In genomic region chr1:9235123-9235513, GRCh38 we compare ENCODE assay signal across 8 cellular contexts. TPM values are rescaled to one million over a fixed set of nuclear protein-coding genes. Genes with fewer than 3 reads are reported as not detected.
DNase-seq lines count a peak whose midpoint lies in the region; ATAC-seq lines count a peak whose summit lies in the region.

No MANE protein-coding gene starts in this region.

- no peak for ATAC-seq in activated naive CD8-positive, alpha-beta T cell treated with anti-CD3 and anti-CD28 coated beads, Interleukin-2, amount 10 ng/mL, durations not matched to agents 7 days and 5 days (ENCODE audit: low read depth)
- no peak for ATAC-seq in left lobe of liver

- H3K27ac ChIP-seq in stomach smooth muscle (ENCODE audit: low read length): peak overlapping the region; percentile 75

- H3K4me3 Mint-ChIP-seq in activated naive CD8-positive, alpha-beta T cell treated with anti-CD3 and anti-CD28 coated beads, Interleukin-2, amount 10 ng/mL, durations not matched to agents 7 days and 5 days: peak overlapping the region; percentile 85
- H3K4me3 Mint-ChIP-seq in immature natural killer cell: peak overlapping the region; percentile 84 to 88 (median 86)

- peaks cover 2% of the 10 kb centered on the region for H3K36me3 Mint-ChIP-seq in activated naive CD8-positive, alpha-beta T cell treated with anti-CD3 and anti-CD28 coated beads, Interleukin-2, amount 10 ng/mL, durations not matched to agents 7 days and 5 days
- no peaks in the 10 kb centered on the region for H3K36me3 Mint-ChIP-seq in immature natural killer cell

- peaks cover 37% of the 10 kb centered on the region for H3K4me1 Mint-ChIP-seq in activated naive CD8-positive, alpha-beta T cell treated with anti-CD3 and anti-CD28 coated beads, Interleukin-2, amount 10 ng/mL, durations not matched to agents 7 days and 5 days
- H3K4me1 Mint-ChIP-seq in immature natural killer cell: peaks cover 39 to 43% of the 10 kb centered on the region in 2 donors

- H3K9ac ChIP-seq in ES-I3 (ENCODE audit: low read depth, low read length) (peak overlapping the region; percentile 46), stomach smooth muscle (ENCODE audit: low read length in 2 of 2) (peak overlapping the region; percentile 94 to 98)

- H3K9me3 ChIP-seq in ES-I3 (ENCODE audit: control insufficient read depth, insufficient read depth, low read length): no peaks in the 10 kb centered on the region
- no peaks in the 10 kb centered on the region for H3K9me3 ChIP-seq in stomach smooth muscle (ENCODE audit: control insufficient read depth in 2 of 2, low read length in 2 of 2)

- peaks cover 2% of the 10 kb centered on the region for H3K27me3 Mint-ChIP-seq in activated naive CD8-positive, alpha-beta T cell treated with anti-CD3 and anti-CD28 coated beads, Interleukin-2, amount 10 ng/mL, durations not matched to agents 7 days and 5 days
- peaks cover 3 to 13% (median 11%) of the 10 kb centered on the region in 3 donors for H3K27me3 Mint-ChIP-seq in immature natural killer cell (ENCODE audit: low read depth in 3 of 3)

- no peaks in the 10 kb centered on the region for H3K36me3 ChIP-seq in ES-I3 (ENCODE audit: insufficient read depth, low read length)
- no peaks in the 10 kb centered on the region for H3K36me3 ChIP-seq in stomach smooth muscle (ENCODE audit: control insufficient read depth in 2 of 2, insufficient read depth in 2 of 2, low read length in 2 of 2)

- DNase-seq in 8988T (peak; percentile 57), LHCN-M2 (ENCODE audit: low read depth) (peak; percentile 78), immature natural killer cell (no peak), left lobe of liver (ENCODE audit: low spot score) (no peak)
- no peak for DNase-seq in activated naive CD8-positive, alpha-beta T cell treated with anti-CD3 and anti-CD28 coated beads, Interleukin-2, amount 10 ng/mL, durations not matched to agents 7 days and 5 days
- DNase-seq in effector CD4-positive, alpha-beta T cell: no peak

- no peaks in the 10 kb centered on the region for H3K9me3 Mint-ChIP-seq in activated naive CD8-positive, alpha-beta T cell treated with anti-CD3 and anti-CD28 coated beads, Interleukin-2, amount 10 ng/mL, durations not matched to agents 7 days and 5 days
- H3K9me3 Mint-ChIP-seq in immature natural killer cell: peaks cover 0 to 1% (median 0%) of the 10 kb centered on the region in 6 donors

- H3K4me1 ChIP-seq in ES-I3 (ENCODE audit: insufficient read depth, low read length): peaks cover 14% of the 10 kb centered on the region
- H3K4me1 ChIP-seq in stomach smooth muscle (ENCODE audit: control insufficient read depth, insufficient read depth, low read length): peaks cover 45% of the 10 kb centered on the region

- H3K4me3 ChIP-seq in stomach smooth muscle (ENCODE audit: low read length in 2 of 2): peak overlapping the region; percentile 81 to 91

- peak overlapping the region; percentile 83 for H3K27ac Mint-ChIP-seq in activated naive CD8-positive, alpha-beta T cell treated with anti-CD3 and anti-CD28 coated beads, Interleukin-2, amount 10 ng/mL, durations not matched to agents 7 days and 5 days
- peak overlapping the region; percentile 86 to 93 (median 90) for H3K27ac Mint-ChIP-seq in immature natural killer cell

- no peaks in the 10 kb centered on the region for H3K27me3 ChIP-seq in stomach smooth muscle (ENCODE audit: control insufficient read depth in 1 of 2, insufficient read depth in 2 of 2, low read length in 2 of 2)

- POLR2A ChIA-PET in activated naive CD8-positive, alpha-beta T cell treated with anti-CD3 and anti-CD28 coated beads, Interleukin-2, amount 10 ng/mL, durations not matched to agents 7 days and 5 days (lab: Charles Lee): interaction anchor here (1.4 to 2.6 kb wide), 2 partner anchors 8 to 10 kb away, joined by 7 to 11 read pairs; no protein-coding TSS in a partner anchor

RNA-seq across cellular contexts. Expression of gene H6PD, which starts 0.5 kb away (rescaled TPM):
- total RNA-seq in LHCN-M2 (2014; rRNA removed): 34.5 and 42.2 TPM in 2 replicates
- polyA plus RNA-seq in LHCN-M2 (2012): 14.8 TPM
- 10 to 100 TPM; 15.3 to 15.9 TPM for total RNA-seq in activated naive CD8-positive, alpha-beta T cell treated with anti-CD3 and anti-CD28 coated beads, Interleukin-2, amount 10 ng/mL, durations not matched to agents 7 days and 5 days
- 10 to 100 TPM in 1 of 3 donors, 1 to 10 TPM in 2; 6.2 to 15.4 (median 9.0) TPM for polyA plus RNA-seq in immature natural killer cell
- 116 TPM for total RNA-seq in left lobe of liver

RNA-seq across cellular contexts. Expression of gene SPSB1, which starts 57.6 kb away (rescaled TPM):
- total RNA-seq in LHCN-M2 (2014; rRNA removed) (28.9 and 34.0 TPM in 2 replicates), left lobe of liver (6.2 TPM)
- 11.8 TPM for polyA plus RNA-seq in LHCN-M2 (2012)
- 1 to 10 TPM; 1.6 TPM for total RNA-seq in activated naive CD8-positive, alpha-beta T cell treated with anti-CD3 and anti-CD28 coated beads, Interleukin-2, amount 10 ng/mL, durations not matched to agents 7 days and 5 days
- 1 to 10 TPM in 2 of 3 donors, not detected in 1; 2.4 to 6.6 TPM for polyA plus RNA-seq in immature natural killer cell

Comparison
In these comparisons a context has a peak if more than half of its experiments do, and no peak if none do; other contexts are left out.
1. DNase-seq: peak in 8988T (single experiment) and LHCN-M2 (single experiment); none in activated naive CD8-positive, alpha-beta T cell treated with anti-CD3 and anti-CD28 coated beads, Interleukin-2, amount 10 ng/mL, durations not matched to agents 7 days and 5 days (single experiment), immature natural killer cell (0 of 3), left lobe of liver (single experiment) and effector CD4-positive, alpha-beta T cell (single experiment).